ENCODE assay signal across 1 cellular context in the genomic region with DNA sequence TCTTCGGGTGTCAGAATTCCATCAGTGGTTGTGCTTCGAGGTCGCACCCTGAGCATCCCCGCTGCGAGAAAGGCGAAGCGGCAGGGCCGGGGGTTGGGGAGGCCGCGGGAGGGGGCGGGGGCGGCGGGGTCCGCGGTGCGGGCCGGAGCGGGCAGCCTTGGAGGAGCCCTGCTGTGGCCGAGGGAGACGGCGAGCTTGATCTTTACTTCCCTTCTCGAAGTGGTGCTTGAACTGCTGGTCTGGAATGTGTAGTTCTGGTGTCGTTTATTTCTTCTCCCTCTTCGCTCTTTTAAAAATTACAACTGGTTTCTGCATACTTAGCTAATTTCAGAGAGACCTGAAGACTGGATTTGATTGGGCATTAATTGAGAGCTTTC.
TF ChIP-seq lines count a peak whose summit lies in the region.

No MANE protein-coding gene starts in this region.

TF ChIP-seq in HepG2, 621 proteins besides CTCF, POLR2A, EP300 and RAD21 (continued from another document):
- TF ChIP-seq CAMTA2 (CRISPR knock-in tag; IDR thresholded peaks at IDR 0.05; ENCODE audit: borderline replicate concordance): no peak
TF ChIP-seq in HepG2: peak in this region for 3.
